In the genomic region with DNA sequence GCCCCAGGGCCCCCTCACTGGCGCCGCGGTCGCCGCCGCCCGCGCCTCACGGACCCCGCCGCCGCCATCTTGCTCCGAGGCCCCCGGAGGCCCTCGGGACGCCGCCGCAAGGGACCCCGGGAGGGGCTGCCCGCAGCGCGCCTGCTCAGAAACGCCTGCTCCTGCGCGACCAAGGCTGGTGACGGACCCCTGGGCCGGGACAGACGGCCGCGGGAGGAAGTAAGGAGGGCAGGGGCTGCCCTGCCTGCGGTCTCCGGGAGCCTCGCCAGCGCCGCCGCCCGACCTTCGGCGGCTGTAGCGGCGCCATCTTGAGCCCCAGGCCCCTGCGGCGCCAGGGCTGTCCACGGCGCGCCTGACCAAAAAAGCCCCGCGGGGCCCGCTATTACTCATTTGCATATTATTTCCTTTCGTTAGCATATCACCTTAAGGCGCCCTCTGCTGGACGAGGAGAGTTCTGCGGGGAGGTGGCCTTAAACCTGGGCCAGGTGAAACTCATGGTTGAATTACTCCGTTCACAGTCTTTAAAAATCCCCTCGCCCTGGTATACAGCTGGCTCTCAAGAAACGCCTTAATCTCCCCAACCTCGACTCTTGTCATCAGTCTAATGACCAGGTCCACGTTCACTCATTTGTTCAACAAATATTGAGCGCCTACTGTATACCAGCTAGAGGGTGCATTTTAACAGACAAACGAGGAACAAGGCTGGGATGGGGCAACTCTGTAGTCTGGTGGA, we compare ENCODE assay signal across 8 cellular contexts. TPM values are rescaled to one million over a fixed set of nuclear protein-coding genes. Genes with fewer than 3 reads are reported as not detected.
A peak's percentile ranks its signal among the peaks of the same experiment; 100 is the strongest.
DNase-seq lines count a peak whose midpoint lies in the region; ATAC-seq and TF ChIP-seq lines count a peak whose summit lies in the region.

A gene with protein sequence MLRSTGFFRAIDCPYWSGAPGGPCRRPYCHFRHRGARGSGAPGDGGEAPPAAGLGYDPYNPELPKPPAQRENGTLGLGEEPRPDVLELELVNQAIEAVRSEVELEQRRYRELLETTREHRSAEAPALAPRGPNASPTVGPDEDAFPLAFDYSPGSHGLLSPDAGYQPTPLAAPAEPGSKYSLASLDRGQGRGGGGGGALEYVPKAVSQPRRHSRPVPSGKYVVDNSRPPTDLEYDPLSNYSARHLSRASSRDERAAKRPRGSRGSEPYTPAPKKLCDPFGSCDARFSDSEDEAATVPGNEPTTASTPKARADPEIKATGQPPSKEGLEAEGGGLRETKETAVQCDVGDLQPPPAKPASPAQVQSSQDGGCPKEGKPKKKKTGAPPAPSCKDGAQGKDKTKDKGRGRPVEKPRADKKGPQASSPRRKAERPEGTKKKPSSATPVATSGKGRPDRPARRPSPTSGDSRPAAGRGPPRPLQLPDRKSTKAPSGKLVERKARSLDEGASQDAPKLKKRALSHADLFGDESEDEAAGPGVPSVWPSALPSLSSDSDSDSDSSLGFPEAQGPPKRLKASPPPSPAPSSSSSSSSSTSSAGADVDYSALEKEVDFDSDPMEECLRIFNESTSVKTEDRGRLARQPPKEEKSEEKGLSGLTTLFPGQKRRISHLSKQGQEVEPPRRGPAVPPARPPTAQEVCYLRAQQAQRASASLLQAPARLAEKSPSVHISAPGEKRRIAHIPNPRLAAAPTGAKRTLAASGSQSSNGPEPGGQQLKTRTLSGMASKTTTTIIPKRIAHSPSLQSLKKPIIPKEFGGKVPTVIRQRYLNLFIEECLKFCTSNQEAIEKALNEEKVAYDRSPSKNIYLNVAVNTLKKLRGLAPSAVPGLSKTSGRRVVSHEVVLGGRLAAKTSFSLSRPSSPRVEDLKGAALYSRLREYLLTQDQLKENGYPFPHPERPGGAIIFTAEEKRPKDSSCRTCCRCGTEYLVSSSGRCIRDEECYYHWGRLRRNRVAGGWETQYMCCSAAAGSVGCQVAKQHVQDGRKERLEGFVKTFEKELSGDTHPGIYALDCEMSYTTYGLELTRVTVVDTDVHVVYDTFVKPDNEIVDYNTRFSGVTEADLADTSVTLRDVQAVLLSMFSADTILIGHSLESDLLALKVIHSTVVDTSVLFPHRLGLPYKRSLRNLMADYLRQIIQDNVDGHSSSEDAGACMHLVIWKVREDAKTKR (minus strand): TSS at position 85 of the 733 bp plus-strand sequence. CDS start 125 bp downstream, outside the sequence.

- H3K4me3 ChIP-seq in kidney epithelial cell (ENCODE audit: low read depth, low read length) = peak within 1 kb of the TSS; percentile 58

- H3K36me3 ChIP-seq in kidney epithelial cell (ENCODE audit: control insufficient read depth, insufficient read depth, low read length) = no peaks in the 10 kb centered on the region

- peak; percentile 92 for TF ChIP-seq CTCF in kidney epithelial cell (IDR thresholded peaks at IDR 0.05; ENCODE audit: insufficient read depth, low read length, poor library complexity, severe bottlenecking)

- ATAC-seq in GM19035 (IDR thresholded peaks at IDR 0.05; ENCODE audit: unreplicated experiment) = peak; percentile 73
- peak; percentile 57 for ATAC-seq in HG03378 (IDR thresholded peaks at IDR 0.05; ENCODE audit: unreplicated experiment)
- ATAC-seq in activated CD4-positive, CD25-positive, alpha-beta regulatory T cell treated with anti-CD3 and anti-CD28 coated beads, Interleukin-2, amount 50 U/mL, for 24 hours = peak; percentile 81

- DNase-seq in AG20443 (ENCODE audit: low spot score) = peak; percentile 94
- DNase-seq in NCI-H446 treated with DMSO at 0.1 percent for 48 hours (lab: John Stamatoyannopoulos, UW) = peak; percentile 89
- DNase-seq in cerebellar cortex (ENCODE audit: low spot score) = peak; percentile 93
- DNase-seq in kidney epithelial cell (ENCODE audit: low read depth) = no peak
- DNase-seq in stimulated activated CD4-positive, alpha-beta T cell treated with anti-CD3 and anti-CD28 coated beads, Interleukin-15, amount 100 ng/mL, for 48 hours (ENCODE audit: low read depth in 2 of 2) = peak; percentile 93 to 96

- no peaks in the 10 kb centered on the region for H3K27me3 ChIP-seq in kidney epithelial cell (ENCODE audit: control insufficient read depth, insufficient read depth, low read length)

RNA-seq across cellular contexts. Expression of the gene that starts here (rescaled TPM):
- 18.8 and 32.1 TPM in 2 replicates for total RNA-seq in kidney epithelial cell
